1 cellular context compared by ENCODE assay signal in genomic region chr5:100772548-100772947, GRCh38.
TF ChIP-seq lines count a peak whose summit lies in the region.

No MANE protein-coding gene starts in this region.

TF ChIP-seq in GM12878, 131 proteins besides CTCF, POLR2A, EP300 and RAD21:
- TF ChIP-seq, protein P1, sequence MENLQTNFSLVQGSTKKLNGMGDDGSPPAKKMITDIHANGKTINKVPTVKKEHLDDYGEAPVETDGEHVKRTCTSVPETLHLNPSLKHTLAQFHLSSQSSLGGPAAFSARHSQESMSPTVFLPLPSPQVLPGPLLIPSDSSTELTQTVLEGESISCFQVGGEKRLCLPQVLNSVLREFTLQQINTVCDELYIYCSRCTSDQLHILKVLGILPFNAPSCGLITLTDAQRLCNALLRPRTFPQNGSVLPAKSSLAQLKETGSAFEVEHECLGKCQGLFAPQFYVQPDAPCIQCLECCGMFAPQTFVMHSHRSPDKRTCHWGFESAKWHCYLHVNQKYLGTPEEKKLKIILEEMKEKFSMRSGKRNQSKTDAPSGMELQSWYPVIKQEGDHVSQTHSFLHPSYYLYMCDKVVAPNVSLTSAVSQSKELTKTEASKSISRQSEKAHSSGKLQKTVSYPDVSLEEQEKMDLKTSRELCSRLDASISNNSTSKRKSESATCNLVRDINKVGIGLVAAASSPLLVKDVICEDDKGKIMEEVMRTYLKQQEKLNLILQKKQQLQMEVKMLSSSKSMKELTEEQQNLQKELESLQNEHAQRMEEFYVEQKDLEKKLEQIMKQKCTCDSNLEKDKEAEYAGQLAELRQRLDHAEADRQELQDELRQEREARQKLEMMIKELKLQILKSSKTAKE (IDR thresholded peaks at IDR 0.05; ENCODE audit: low read depth, poor library complexity, severe bottlenecking) = no peak
- no peak for TF ChIP-seq FOXK2 (IDR thresholded peaks at IDR 0.05)
- TF ChIP-seq SUPT20H (IDR thresholded peaks at IDR 0.05; ENCODE audit: borderline replicate concordance, control insufficient read depth, low read depth, low read length) = no peak
- no peak for TF ChIP-seq NFXL1 (IDR thresholded peaks at IDR 0.05; ENCODE audit: borderline replicate concordance)
- no peak for TF ChIP-seq RCOR1 (conservative IDR thresholded peaks at IDR 0.05; ENCODE audit: low read depth, low read length)
- TF ChIP-seq POU2F2 (IDR thresholded peaks at IDR 0.05; ENCODE audit: borderline replicate concordance, low read depth, low read length) = no peak
- no peak for TF ChIP-seq USF2 (IDR thresholded peaks at IDR 0.05; ENCODE audit: borderline replicate concordance, low read depth, low read length)
- TF ChIP-seq JUNB (IDR thresholded peaks at IDR 0.05) = no peak
- TF ChIP-seq SIX5 (IDR thresholded peaks at IDR 0.05; ENCODE audit: low read depth, low read length, severe bottlenecking) = no peak
- no peak for TF ChIP-seq SMARCA5 (IDR thresholded peaks at IDR 0.05)
- no peak for TF ChIP-seq BMI1 (IDR thresholded peaks at IDR 0.05; ENCODE audit: borderline replicate concordance)
- TF ChIP-seq ZNF687 (IDR thresholded peaks at IDR 0.05) = no peak
- no peak for TF ChIP-seq MTA3 (IDR thresholded peaks at IDR 0.05; ENCODE audit: borderline replicate concordance, low read length)
- TF ChIP-seq SREBF2 (IDR thresholded peaks at IDR 0.05; ENCODE audit: low read length) = no peak
- TF ChIP-seq NFYA (IDR thresholded peaks at IDR 0.05; ENCODE audit: borderline replicate concordance, low read depth, low read length) = no peak
- no peak for TF ChIP-seq TCF3 (IDR thresholded peaks at IDR 0.05; ENCODE audit: borderline replicate concordance, insufficient read depth, low read depth, low read length)
TF ChIP-seq in GM12878: peak in this region for 0.
